Comparison of ENCODE assay signal across 10 cellular contexts in the genomic region with DNA sequence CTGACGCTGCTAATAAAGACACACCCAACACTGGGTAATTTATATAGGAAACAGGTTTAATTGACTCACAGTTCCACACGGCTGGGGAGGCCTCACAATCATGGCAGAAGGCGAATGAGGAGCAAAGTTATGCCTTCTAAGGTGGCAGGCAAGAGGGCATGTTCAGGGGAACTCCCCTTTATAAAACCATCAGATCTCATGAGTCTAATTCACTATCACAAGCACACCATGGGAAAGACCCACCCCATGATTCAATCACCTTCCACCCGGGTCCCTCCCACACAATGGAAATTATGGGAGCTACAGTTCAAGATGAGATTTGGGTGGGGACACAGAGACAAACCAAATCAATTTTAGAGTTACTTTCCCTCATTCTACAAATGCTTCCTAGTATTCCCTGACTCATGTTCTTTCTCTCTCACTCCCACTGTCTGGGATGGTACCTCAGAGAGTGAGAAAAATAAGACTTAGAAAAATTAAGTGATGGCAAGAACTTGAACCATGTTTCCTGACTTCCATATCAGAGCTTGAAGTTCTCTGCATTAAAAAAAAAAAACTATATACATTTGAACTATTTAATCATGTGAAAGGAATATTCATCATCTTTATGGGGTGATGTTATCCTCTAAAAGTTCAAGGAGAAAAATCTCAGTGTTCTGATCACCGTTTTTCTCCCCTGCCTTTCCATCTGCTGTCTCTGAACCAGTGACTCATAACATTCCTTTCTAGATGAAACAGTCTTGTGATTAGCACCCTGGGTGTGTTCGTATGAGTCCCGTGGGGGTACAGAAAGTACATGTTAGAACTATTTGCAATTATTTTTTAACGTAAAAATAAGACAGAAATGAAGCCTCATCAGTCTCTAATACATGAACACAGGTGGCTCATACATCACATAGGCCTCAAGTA.
DNase-seq lines count a peak whose midpoint lies in the region; ATAC-seq and TF ChIP-seq lines count a peak whose summit lies in the region.
"Had no signal": no experiment of that assay in that cellular context is flagged by ENCODE, and none has a peak within 500 bp of the region (broad histone marks: within the 10 kb centered on the region; RNA-seq: fewer than 3 reads in every experiment).

No MANE protein-coding gene starts in this region.

- H2BK120ac ChIP-seq in IMR-90 (ENCODE audit: low read depth, low read length) = no peak overlapping the region

- H2BK20ac ChIP-seq in IMR-90 (ENCODE audit: low read depth, low read length) = no peak overlapping the region

- H3K56ac ChIP-seq in IMR-90 (ENCODE audit: extremely low read depth, insufficient read depth, low read length) = no peak overlapping the region

- peak overlapping the region; percentile 33 for H3K4me2 ChIP-seq in GM23248 (ENCODE audit: unreplicated experiment)
- H3K4me2 ChIP-seq in IMR-90 (ENCODE audit: low read depth, low read length) = no peak overlapping the region

- H3K27ac ChIP-seq in GM23248 (peak overlapping the region; percentile 20; the same call in 1 of the 2 replicates), IMR-90 (ENCODE audit: insufficient read depth, low read length) (no peak overlapping the region)
- H3K27ac ChIP-seq: ascending aorta had no signal

- H4K8ac ChIP-seq in IMR-90 (ENCODE audit: low read depth in 2 of 2, low read length in 2 of 2) = no peak overlapping the region

- H2BK15ac ChIP-seq in IMR-90 (ENCODE audit: low read depth, low read length) = no peak overlapping the region

- H3K4me1 ChIP-seq in GM23248 (ENCODE audit: insufficient read depth) (peaks cover 16% of the 10 kb centered on the region), IMR-90 (ENCODE audit: control insufficient read depth, insufficient read depth, low read length) (no peaks in the 10 kb centered on the region)
- H3K4me1 ChIP-seq: ascending aorta had no signal

- H3K27me3 ChIP-seq in GM23248 (replicated peaks; ENCODE audit: insufficient read depth) = peaks cover 10% of the 10 kb centered on the region; the same call in 1 of the 2 replicates
- H3K27me3 ChIP-seq in IMR-90 (ENCODE audit: control insufficient read depth, insufficient read depth, low read length) = no peaks in the 10 kb centered on the region
- H3K27me3 ChIP-seq: ascending aorta had no signal

- H4K20me1 ChIP-seq in GM23248 (ENCODE audit: insufficient read depth) (no peaks in the 10 kb centered on the region), IMR-90 (ENCODE audit: insufficient read depth, low read length) (no peaks in the 10 kb centered on the region)

- CTCF ChIA-PET in IMR-90 (lab: Yijun Ruan, JAX) = no interaction called here

- ATAC-seq in IMR-90 (ENCODE audit: low read depth) = peak; percentile 68
- ATAC-seq in GM19455 (IDR thresholded peaks at IDR 0.05; ENCODE audit: unreplicated experiment) = no peak

- TF ChIP-seq CTCF in GM13976 (IDR thresholded peaks at IDR 0.05; ENCODE audit: borderline replicate concordance, control extremely low read depth, extremely low read depth, insufficient read depth, missing control alignments) = no peak
- no peak for TF ChIP-seq CTCF in IMR-90 (conservative IDR thresholded peaks at IDR 0.05; ENCODE audit: low read depth, low read length)

- intact Hi-C loops in IMR-90 (cut with micrococcal nuclease) = no loop called here
- intact Hi-C loops in activated CD4-positive, alpha-beta T cell treated with anti-CD3 and anti-CD28 coated beads, Interleukin-2, amount 10 ng/mL, durations not matched to agents 24 days and 14 days (cut with micrococcal nuclease) = no loop called here

- H3F3A ChIP-seq in GM23248 (ENCODE audit: insufficient read depth) = peaks cover 14% of the 10 kb centered on the region

- dilution Hi-C loops in IMR-90 (cut with HindIII; ENCODE audit: low sequenced_read_pairs, unreplicated experiment) = no loop called here

- no peak overlapping the region for H3K27ac Mint-ChIP-seq in activated CD4-positive, alpha-beta T cell treated with anti-CD3 and anti-CD28 coated beads, Interleukin-2, amount 10 ng/mL, durations not matched to agents 24 days and 14 days
- H3K27ac Mint-ChIP-seq: naive B cell had no signal

- no peak overlapping the region for H4K5ac ChIP-seq in IMR-90 (ENCODE audit: low read depth, low read length)

- no peaks in the 10 kb centered on the region for H3K27me3 Mint-ChIP-seq in activated CD4-positive, alpha-beta T cell treated with anti-CD3 and anti-CD28 coated beads, Interleukin-2, amount 10 ng/mL, durations not matched to agents 24 days and 14 days
- H3K27me3 Mint-ChIP-seq: naive B cell had no signal

- no peaks in the 10 kb centered on the region for H3K4me1 Mint-ChIP-seq in activated CD4-positive, alpha-beta T cell treated with anti-CD3 and anti-CD28 coated beads, Interleukin-2, amount 10 ng/mL, durations not matched to agents 24 days and 14 days
- H3K4me1 Mint-ChIP-seq: naive B cell had no signal

- H3K4me3 ChIP-seq in GM23248 = peak overlapping the region; percentile 41
- H3K4me3 ChIP-seq in IMR-90 (ENCODE audit: insufficient read depth, low read depth, low read length) = no peak overlapping the region
- H3K4me3 ChIP-seq: ascending aorta had no signal

- POLR2A ChIA-PET in IMR-90 (lab: Charles Lee; ENCODE audit: unreplicated experiment) = no interaction called here

- TF ChIP-seq POLR2A in IMR-90 (IDR thresholded peaks at IDR 0.05; ENCODE audit: low read depth, low read length) = no peak

- H3K18ac ChIP-seq in IMR-90 (ENCODE audit: low read depth, low read length) = no peak overlapping the region

- no peak overlapping the region for H3K4me3 Mint-ChIP-seq in activated CD4-positive, alpha-beta T cell treated with anti-CD3 and anti-CD28 coated beads, Interleukin-2, amount 10 ng/mL, durations not matched to agents 24 days and 14 days
- H3K4me3 Mint-ChIP-seq: naive B cell had no signal

- no peak overlapping the region for H3K4ac ChIP-seq in IMR-90 (ENCODE audit: low read depth, low read length)

- no peaks in the 10 kb centered on the region for H3K79me2 ChIP-seq in GM23248 (ENCODE audit: insufficient read depth)

- no peak overlapping the region for H3K14ac ChIP-seq in IMR-90 (replicated peaks; ENCODE audit: low read depth, low read length)

- peak; percentile 11 for DNase-seq in GM13976 (ENCODE audit: low spot score)
- DNase-seq in GM23248 = peak; percentile 72
- DNase-seq in IMR-90 = peak; percentile 22
- peak; percentile 12 for DNase-seq in glomerular endothelial cell (ENCODE audit: extremely low read depth, low read depth, low spot score)
- no peak for DNase-seq in DMS 273 (lab: John Stamatoyannopoulos, UW; ENCODE audit: unreplicated experiment)
- DNase-seq in activated CD4-positive, alpha-beta T cell treated with anti-CD3 and anti-CD28 coated beads, Interleukin-2, amount 10 ng/mL, durations not matched to agents 24 days and 14 days = no peak
- DNase-seq in COR-L47 (lab: John Stamatoyannopoulos, UW) = no peak
- DNase-seq: naive B cell had no signal

- BruUV-seq in IMR-90 (replicated peaks; lab: Mats Ljungman, UMichigan) = no TSS peak

- H3K36me3 ChIP-seq in GM23248 (ENCODE audit: low read depth) = no peaks in the 10 kb centered on the region
- H3K36me3 ChIP-seq in IMR-90 (ENCODE audit: control insufficient read depth, insufficient read depth, low read length) = no peaks in the 10 kb centered on the region
- H3K36me3 ChIP-seq: ascending aorta had no signal

- H3K9ac ChIP-seq in GM23248 (no peak overlapping the region), IMR-90 (ENCODE audit: low read depth, low read length) (no peak overlapping the region)

- in situ Hi-C loops in GM13976 (cut with MboI; ENCODE audit: low sequenced_read_pairs, unreplicated experiment) = no loop called here
- in situ Hi-C loops in GM23248 (cut with MboI) = no loop called here
- in situ Hi-C loops in IMR-90 (cut with MboI; ENCODE audit: low sequenced_read_pairs) = no loop called here

- H3K79me1 ChIP-seq in IMR-90 (ENCODE audit: low read depth in 1 of 2, low read length in 2 of 2) = no peaks in the 10 kb centered on the region

- H3K9me1 ChIP-seq in IMR-90 (ENCODE audit: insufficient read depth, low read length) = no peaks in the 10 kb centered on the region

- no peaks in the 10 kb centered on the region for H3K9me3 Mint-ChIP-seq in activated CD4-positive, alpha-beta T cell treated with anti-CD3 and anti-CD28 coated beads, Interleukin-2, amount 10 ng/mL, durations not matched to agents 24 days and 14 days
- H3K9me3 Mint-ChIP-seq: naive B cell had no signal

- no peak overlapping the region for H4K91ac ChIP-seq in IMR-90 (ENCODE audit: insufficient read depth, low read depth, low read length)

- H3K9me3 ChIP-seq in GM23248 (ENCODE audit: low read depth) = no peaks in the 10 kb centered on the region
- H3K9me3 ChIP-seq in IMR-90 (ENCODE audit: control insufficient read depth, insufficient read depth, low read length) = no peaks in the 10 kb centered on the region
- H3K9me3 ChIP-seq: ascending aorta had no signal

- no peaks in the 10 kb centered on the region for H3K9me2 ChIP-seq in GM23248 (ENCODE audit: insufficient read depth)

- no peak for TF ChIP-seq RAD21 in IMR-90 (IDR thresholded peaks at IDR 0.05; ENCODE audit: low read length)

- 16 to 18% methylated on average over 8 of the region's 8 CpGs for WGBS in GM23248 (ENCODE audit: low coverage in 1 of 2, low lambda C conversion rate in 2 of 2, missing lambda C conversion rate in 2 of 2), 2 experiments
- no CpG with 5 or more reads among the region's 8 CpGs for WGBS in IMR-90 (ENCODE audit: extremely low coverage in 2 of 2, insufficient read length in 1 of 2), 2 experiments

- H2BK5ac ChIP-seq in IMR-90 (ENCODE audit: low read depth, low read length, poor library complexity, severe bottlenecking) = no peak overlapping the region

- H2AFZ ChIP-seq in GM23248 (peak overlapping the region; percentile 20; the same call in 1 of the 2 replicates), IMR-90 (replicated peaks; ENCODE audit: low read length, poor library complexity) (no peak overlapping the region)

- no peak overlapping the region for H3K23ac ChIP-seq in IMR-90 (ENCODE audit: low read depth, low read length)

- H2AK5ac ChIP-seq in IMR-90 (ENCODE audit: low read depth, low read length) = no peak overlapping the region

- H2AK9ac ChIP-seq in IMR-90 (replicated peaks; ENCODE audit: low read depth, low read length, poor library complexity) = no peak overlapping the region

- no peaks in the 10 kb centered on the region for H3K36me3 Mint-ChIP-seq in activated CD4-positive, alpha-beta T cell treated with anti-CD3 and anti-CD28 coated beads, Interleukin-2, amount 10 ng/mL, durations not matched to agents 24 days and 14 days (ENCODE audit: low read depth)
- H3K36me3 Mint-ChIP-seq: naive B cell had no signal

TF ChIP-seq in IMR-90, 13 proteins besides CTCF, POLR2A, EP300 and RAD21 (continues in another document):
- TF ChIP-seq MXI1 (IDR thresholded peaks at IDR 0.05; ENCODE audit: borderline replicate concordance, low read depth, low read length) (no peak), SMC3 (IDR thresholded peaks at IDR 0.05; ENCODE audit: low read depth, low read length) (no peak), FOS (IDR thresholded peaks at IDR 0.05; ENCODE audit: low read depth, low read length) (no peak), NFE2L2 (IDR thresholded peaks at IDR 0.05; ENCODE audit: low read depth, low read length) (no peak), RCOR1 (IDR thresholded peaks at IDR 0.05; ENCODE audit: insufficient replicate concordance, low read length) (no peak), BHLHE40 (IDR thresholded peaks at IDR 0.05; ENCODE audit: low read depth, low read length) (peak; percentile 7; the same call in 1 of the 2 replicates)

Comparison
In these comparisons a context has a peak if more than half of its experiments do, and no peak if none do; other contexts are left out.
1. DNase-seq: peak in GM13976 (single experiment), GM23248 (single experiment), IMR-90 (single experiment) and glomerular endothelial cell (single experiment); none in DMS 273 (single experiment), activated CD4-positive, alpha-beta T cell treated with anti-CD3 and anti-CD28 coated beads, Interleukin-2, amount 10 ng/mL, durations not matched to agents 24 days and 14 days (single experiment) and COR-L47 (single experiment).